In the genomic region with DNA sequence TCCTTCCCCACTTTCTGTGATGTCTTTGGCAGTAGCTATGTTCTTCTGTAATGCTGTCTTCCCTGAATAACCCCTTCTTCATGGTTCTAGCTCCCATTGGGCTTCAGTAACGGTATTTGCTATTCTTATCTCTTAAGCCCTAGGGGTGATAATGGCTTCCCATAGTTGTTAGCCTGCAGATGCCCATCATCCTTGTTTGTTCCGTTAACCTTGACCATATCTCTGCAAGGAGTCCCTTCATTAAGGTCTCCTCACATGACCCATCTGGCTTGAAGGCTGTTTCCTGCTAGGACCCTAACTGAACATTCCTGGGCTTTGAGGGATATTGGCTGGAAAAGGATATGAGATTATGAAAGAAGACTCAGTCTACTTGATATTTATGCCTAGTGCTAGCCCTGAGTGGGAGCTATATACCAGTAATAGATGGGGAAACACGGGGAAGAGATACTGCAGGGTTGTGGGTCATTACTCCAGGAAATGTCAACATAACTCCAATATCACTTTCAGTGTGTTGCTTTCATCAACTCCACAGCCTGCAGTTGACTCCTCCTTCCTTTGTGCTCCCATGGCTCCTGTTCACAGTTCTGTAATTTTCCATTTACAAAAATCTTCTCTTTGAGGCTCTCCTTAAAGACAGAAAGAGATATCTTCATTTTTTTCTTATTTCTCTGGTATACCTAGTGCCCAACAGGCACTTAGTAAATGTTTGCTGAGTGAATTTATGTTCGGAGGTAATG, we compare ENCODE assay signal across 15 cellular contexts. TPM values are rescaled to one million over a fixed set of nuclear protein-coding genes. Genes with fewer than 3 reads are reported as not detected.
A peak's percentile ranks its signal among the peaks of the same experiment; 100 is the strongest.
DNase-seq lines count a peak whose midpoint lies in the region; ATAC-seq and TF ChIP-seq lines count a peak whose summit lies in the region.
"Had no signal": no experiment of that assay in that cellular context is flagged by ENCODE, and none has a peak within 500 bp of the region (broad histone marks: within the 10 kb centered on the region; RNA-seq: fewer than 3 reads in every experiment).

No MANE protein-coding gene starts in this region.

- H3K27me3 Mint-ChIP-seq in activated CD4-positive, alpha-beta T cell treated with anti-CD3 and anti-CD28 coated beads, Interleukin-2, amount 10 ng/mL, durations not matched to agents 7 days and 5 days: no peaks in the 10 kb centered on the region
- no peaks in the 10 kb centered on the region for H3K27me3 Mint-ChIP-seq in IgD-negative memory B cell
- H3K27me3 Mint-ChIP-seq in activated naive CD8-positive, alpha-beta T cell: no peaks in the 10 kb centered on the region

- intact Hi-C loops in adrenal gland (cut with DNase I) (loop anchor here in 1 of 2 donors (10.0 kb wide), 1 partner anchor 109 kb away; no protein-coding TSS in a partner anchor), body of pancreas (cut with DNase I) (loop anchor here (10.0 kb wide), 1 partner anchor 109 kb away; no protein-coding TSS in a partner anchor)

- H3K27me3 ChIP-seq in neutrophil (no peaks in the 10 kb centered on the region), adrenal gland (no peaks in the 10 kb centered on the region), body of pancreas (no peaks in the 10 kb centered on the region)

- H3K27ac ChIP-seq in neutrophil (peak overlapping the region; percentile 69), adrenal gland (no peak overlapping the region), body of pancreas (no peak overlapping the region)
- H3K27ac ChIP-seq: PC-9, thoracic aorta had no signal

- TF ChIP-seq CTCF in neutrophil (IDR thresholded peaks at IDR 0.05) (no peak), adrenal gland (IDR thresholded peaks at IDR 0.05) (no peak), body of pancreas (IDR thresholded peaks at IDR 0.05) (no peak)

- no peak overlapping the region for H3K27ac Mint-ChIP-seq in activated CD4-positive, alpha-beta T cell treated with anti-CD3 and anti-CD28 coated beads, Interleukin-2, amount 10 ng/mL, durations not matched to agents 7 days and 5 days
- H3K27ac Mint-ChIP-seq in IgD-negative memory B cell: peak overlapping the region in 2 of 3 donors; percentile 48 to 62
- peak overlapping the region; percentile 54 for H3K27ac Mint-ChIP-seq in activated naive CD8-positive, alpha-beta T cell

- H3K9me3 ChIP-seq in neutrophil (no peaks in the 10 kb centered on the region), adrenal gland (replicated peaks in 1 of 3) (no peaks in the 10 kb centered on the region), body of pancreas (no peaks in the 10 kb centered on the region)
- H3K9me3 ChIP-seq: thoracic aorta had no signal

- H3K4me1 ChIP-seq in neutrophil (ENCODE audit: control insufficient read depth in 1 of 2, insufficient read depth in 1 of 2, low read depth in 1 of 2, low read length in 1 of 2) (peaks cover 51 to 55% of the 10 kb centered on the region in 2 experiments), adrenal gland (replicated peaks in 1 of 2) (peaks cover 18 to 56% of the 10 kb centered on the region in 2 donors), body of pancreas (peaks cover 28% of the 10 kb centered on the region)

- 77 to 86% (median 81%) methylated on average over 4 of the region's 4 CpGs for WGBS in adrenal gland, 4 donors
- 50 to 52% methylated on average over 4 of the region's 4 CpGs for WGBS in body of pancreas, 2 donors

- H3K9me3 Mint-ChIP-seq in activated CD4-positive, alpha-beta T cell treated with anti-CD3 and anti-CD28 coated beads, Interleukin-2, amount 10 ng/mL, durations not matched to agents 7 days and 5 days: no peaks in the 10 kb centered on the region
- no peaks in the 10 kb centered on the region for H3K9me3 Mint-ChIP-seq in IgD-negative memory B cell
- H3K9me3 Mint-ChIP-seq in activated naive CD8-positive, alpha-beta T cell (ENCODE audit: low read depth): no peaks in the 10 kb centered on the region

- H3K36me3 ChIP-seq in neutrophil (peaks cover 6% of the 10 kb centered on the region), adrenal gland (replicated peaks in 1 of 2) (no peaks in the 10 kb centered on the region), body of pancreas (replicated peaks in 1 of 2; ENCODE audit: insufficient read depth in 1 of 2, low read depth in 2 of 2) (no peaks in the 10 kb centered on the region)
- H3K36me3 ChIP-seq: thoracic aorta had no signal

- CTCF ChIA-PET in activated CD4-positive, alpha-beta T cell treated with anti-CD3 and anti-CD28 coated beads, Interleukin-2, amount 10 ng/mL, durations not matched to agents 7 days and 5 days (lab: Charles Lee): interaction anchor here (0.7 to 8.6 kb wide), 3 partner anchors 36 to 106 kb away, joined by 3 to 57 read pairs (median 4); no protein-coding TSS in a partner anchor

- H3K4me1 Mint-ChIP-seq in activated CD4-positive, alpha-beta T cell treated with anti-CD3 and anti-CD28 coated beads, Interleukin-2, amount 10 ng/mL, durations not matched to agents 7 days and 5 days: peaks cover 71% of the 10 kb centered on the region
- peaks cover 41 to 61% (median 58%) of the 10 kb centered on the region in 3 donors for H3K4me1 Mint-ChIP-seq in IgD-negative memory B cell
- peaks cover 71% of the 10 kb centered on the region for H3K4me1 Mint-ChIP-seq in activated naive CD8-positive, alpha-beta T cell (ENCODE audit: low read depth)

- H3K36me3 Mint-ChIP-seq in activated CD4-positive, alpha-beta T cell treated with anti-CD3 and anti-CD28 coated beads, Interleukin-2, amount 10 ng/mL, durations not matched to agents 7 days and 5 days (ENCODE audit: low read depth): peaks cover 54% of the 10 kb centered on the region
- H3K36me3 Mint-ChIP-seq in IgD-negative memory B cell: peaks cover 13% of the 10 kb centered on the region
- peaks cover 8% of the 10 kb centered on the region for H3K36me3 Mint-ChIP-seq in activated naive CD8-positive, alpha-beta T cell

- POLR2A ChIA-PET in activated CD4-positive, alpha-beta T cell treated with anti-CD3 and anti-CD28 coated beads, Interleukin-2, amount 10 ng/mL, durations not matched to agents 7 days and 5 days (lab: Charles Lee): no interaction called here

- no peak overlapping the region for H3K4me3 ChIP-seq in neutrophil (ENCODE audit: low read depth in 1 of 2, low read length in 1 of 2)
- no peak overlapping the region for H3K4me3 ChIP-seq in adrenal gland
- H3K4me3 ChIP-seq in body of pancreas: no peak overlapping the region
- H3K4me3 ChIP-seq: PC-9, thoracic aorta had no signal

- no peak for DNase-seq in activated CD4-positive, alpha-beta T cell treated with anti-CD3 and anti-CD28 coated beads, Interleukin-2, amount 10 ng/mL, durations not matched to agents 7 days and 5 days
- DNase-seq in activated CD4-positive, alpha-beta T cell treated with anti-CD3 and anti-CD28 coated beads for 1 hour: no peak
- DNase-seq in adrenal gland (no peak), body of pancreas (no peak)
- DNase-seq: amygdala, DMS153, glutamatergic neuron, midbrain, NCI-H2227 treated with DMSO at 0.1 percent for 48 hours, PC-9 had no signal

- peak overlapping the region; percentile 61 for H3K4me3 Mint-ChIP-seq in activated CD4-positive, alpha-beta T cell treated with anti-CD3 and anti-CD28 coated beads, Interleukin-2, amount 10 ng/mL, durations not matched to agents 7 days and 5 days
- H3K4me3 Mint-ChIP-seq in IgD-negative memory B cell: peak overlapping the region; percentile 45 to 98 (median 74)
- peak overlapping the region; percentile 77 for H3K4me3 Mint-ChIP-seq in activated naive CD8-positive, alpha-beta T cell

- ATAC-seq in body of pancreas (no peak), HG02763 (IDR thresholded peaks at IDR 0.05; ENCODE audit: unreplicated experiment) (no peak)

- TF ChIP-seq POLR2A in adrenal gland (IDR thresholded peaks at IDR 0.05) (no peak), body of pancreas (IDR thresholded peaks at IDR 0.05) (no peak)

RNA-seq across cellular contexts. Expression of a gene that starts 2.5 kb away (rescaled TPM):
- total RNA-seq in activated CD4-positive, alpha-beta T cell treated with anti-CD3 and anti-CD28 coated beads, Interleukin-2, amount 10 ng/mL, durations not matched to agents 7 days and 5 days: 10 to 100 TPM; 37.4 to 38.7 TPM
- polyA plus RNA-seq in IgD-negative memory B cell (28.3 TPM), adrenal gland (10 to 100 TPM in 1 of 3 donors, 1 to 10 TPM in 2; 3.9 to 26.4 (median 4.9) TPM)
- total RNA-seq in adrenal gland (10 to 100 TPM; 15.0 to 36.1 (median 29.3) TPM), body of pancreas (1 to 10 TPM; 2.3 to 4.9 TPM)

RNA-seq across cellular contexts. Expression of a gene that starts 13.6 kb away (rescaled TPM):
- total RNA-seq in activated CD4-positive, alpha-beta T cell treated with anti-CD3 and anti-CD28 coated beads, Interleukin-2, amount 10 ng/mL, durations not matched to agents 7 days and 5 days: 10 to 100 TPM; 17.9 to 18.4 TPM
- 7.1 TPM for polyA plus RNA-seq in IgD-negative memory B cell
- total RNA-seq in adrenal gland: 10 to 100 TPM in 7 of 8 donors, 1 to 10 TPM in 1; 9.1 to 25.9 (median 16.6) TPM
- 10 to 100 TPM in 1 of 3 donors, 1 to 10 TPM in 2; 5.3 to 12.5 (median 9.2) TPM for polyA plus RNA-seq in adrenal gland
- total RNA-seq in body of pancreas: 10 to 100 TPM in 1 of 2 donors, 1 to 10 TPM in 1; 8.6 to 10.9 TPM

RNA-seq across cellular contexts. Expression of a gene that starts 52.2 kb away (rescaled TPM):
- 10 to 100 TPM; 20.3 to 24.9 TPM for total RNA-seq in activated CD4-positive, alpha-beta T cell treated with anti-CD3 and anti-CD28 coated beads, Interleukin-2, amount 10 ng/mL, durations not matched to agents 7 days and 5 days
- polyA plus RNA-seq in IgD-negative memory B cell: 31.0 TPM
- total RNA-seq in adrenal gland: 10 to 100 TPM in 5 of 8 donors, 1 to 10 TPM in 3; 6.0 to 19.2 (median 10.9) TPM
- 1 to 10 TPM; 2.0 to 8.1 (median 7.5) TPM for polyA plus RNA-seq in adrenal gland
- total RNA-seq in body of pancreas: 1 to 10 TPM; 6.6 to 6.7 TPM
